17 cellular contexts compared by ENCODE assay signal in genomic region chr1:30708361-30708728, GRCh38. TPM values are rescaled to one million over a fixed set of nuclear protein-coding genes. Genes with fewer than 3 reads are reported as not detected.
"Had no signal": no experiment of that assay in that cellular context is flagged by ENCODE, and none has a peak within 500 bp of the region (broad histone marks: within the 10 kb centered on the region; RNA-seq: fewer than 3 reads in every experiment).

No MANE protein-coding gene starts in this region.

- H3K27me3 ChIP-seq: hepatocyte, neural progenitor cell, ovary, right lobe of liver, vagina had no signal

- H3K9me3 ChIP-seq: esophagus squamous epithelium, ovary, right lobe of liver, transverse colon, vagina had no signal

- H3K4me1 ChIP-seq: right lobe of liver had no signal

- H3K36me3 Mint-ChIP-seq: activated naive CD4-positive, alpha-beta T cell treated with anti-CD3 and anti-CD28 coated beads, Interleukin-2, amount 50 U/mL, for 72 hours; naive B cell; neural progenitor cell had no signal

- H3K4me3 ChIP-seq: esophagus squamous epithelium, hepatocyte, neural progenitor cell, ovary, right lobe of liver, smooth muscle cell, transverse colon, vagina had no signal

- H2AFZ ChIP-seq: hepatocyte, neural progenitor cell had no signal

- DNase-seq: cortex of kidney, esophagus squamous epithelium had no signal

- H3K9ac ChIP-seq: neural progenitor cell had no signal

- H3K27ac Mint-ChIP-seq: activated CD8-positive, alpha-beta T cell treated with anti-CD3 and anti-CD28 coated beads for 36 hours; activated naive CD4-positive, alpha-beta T cell treated with anti-CD3 and anti-CD28 coated beads, Interleukin-2, amount 50 U/mL, for 72 hours; naive B cell; neural progenitor cell had no signal

- H3K4me3 Mint-ChIP-seq: activated CD8-positive, alpha-beta T cell treated with anti-CD3 and anti-CD28 coated beads for 36 hours; activated T-cell treated with anti-CD3 and anti-CD28 coated beads, Interleukin-2, amount 50 U/mL, for 4 hours; naive B cell; neural progenitor cell had no signal

- H3K27ac ChIP-seq: esophagus squamous epithelium, hepatocyte, neural progenitor cell, ovary, right lobe of liver, transverse colon had no signal

- H3K36me3 ChIP-seq: esophagus squamous epithelium, neural progenitor cell, ovary, right lobe of liver, transverse colon, vagina had no signal

- H3K4me2 ChIP-seq: hepatocyte, smooth muscle cell had no signal

- H3K9me3 Mint-ChIP-seq: activated CD8-positive, alpha-beta T cell treated with anti-CD3 and anti-CD28 coated beads for 36 hours; activated naive CD4-positive, alpha-beta T cell treated with anti-CD3 and anti-CD28 coated beads, Interleukin-2, amount 50 U/mL, for 72 hours; activated T-cell treated with anti-CD3 and anti-CD28 coated beads, Interleukin-2, amount 50 U/mL, for 4 hours; naive B cell; neural progenitor cell had no signal

RNA-seq across cellular contexts. Expression of gene MATN1, which starts 15.0 kb away (rescaled TPM):
- total RNA-seq: esophagus squamous epithelium, fibroblast of villous mesenchyme, glomerular endothelial cell, left lobe of liver, pulmonary artery endothelial cell, right lobe of liver, transverse colon had no signal

RNA-seq across cellular contexts. Expression of gene LAPTM5, which starts 49.2 kb away (rescaled TPM):
- total RNA-seq: fibroblast of villous mesenchyme had no signal
